1 cellular context compared by ENCODE assay signal in the genomic region with DNA sequence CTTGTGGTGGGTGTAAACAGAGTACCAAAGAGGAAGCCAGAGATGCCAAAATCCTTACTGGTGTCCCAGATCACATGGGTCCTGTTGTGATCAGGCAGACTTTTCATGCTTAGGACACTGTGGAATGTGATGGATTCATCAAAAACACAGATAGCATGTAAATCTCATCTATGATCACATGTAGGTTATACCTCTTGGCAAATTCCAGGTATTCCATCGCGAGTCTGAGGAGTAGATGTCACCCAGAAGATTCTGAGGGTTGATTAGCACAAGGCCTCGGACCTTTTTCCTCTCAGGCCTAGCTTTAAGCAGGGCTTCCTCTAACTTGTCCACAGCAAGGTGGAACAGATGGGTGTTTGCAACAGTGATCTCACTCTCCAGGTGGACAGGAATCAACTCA.
TF ChIP-seq lines count a peak whose summit lies in the region.

No MANE protein-coding gene starts in this region.

TF ChIP-seq in K562, 482 proteins besides CTCF, POLR2A, EP300 and RAD21:
- TF ChIP-seq, protein P1, sequence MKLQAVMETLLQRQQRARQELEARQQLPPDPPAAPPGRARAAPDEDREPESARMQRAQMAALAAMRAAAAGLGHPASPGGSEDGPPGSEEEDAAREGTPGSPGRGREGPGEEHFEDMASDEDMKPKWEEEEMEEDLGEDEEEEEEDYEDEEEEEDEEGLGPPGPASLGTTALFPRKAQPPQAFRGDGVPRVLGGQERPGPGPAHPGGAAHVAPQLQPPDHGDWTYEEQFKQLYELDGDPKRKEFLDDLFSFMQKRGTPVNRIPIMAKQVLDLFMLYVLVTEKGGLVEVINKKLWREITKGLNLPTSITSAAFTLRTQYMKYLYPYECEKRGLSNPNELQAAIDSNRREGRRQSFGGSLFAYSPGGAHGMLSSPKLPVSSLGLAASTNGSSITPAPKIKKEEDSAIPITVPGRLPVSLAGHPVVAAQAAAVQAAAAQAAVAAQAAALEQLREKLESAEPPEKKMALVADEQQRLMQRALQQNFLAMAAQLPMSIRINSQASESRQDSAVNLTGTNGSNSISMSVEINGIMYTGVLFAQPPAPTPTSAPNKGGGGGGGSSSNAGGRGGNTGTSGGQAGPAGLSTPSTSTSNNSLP (IDR thresholded peaks at IDR 0.05; ENCODE audit: borderline replicate concordance, low read depth, low read length) = no peak
- TF ChIP-seq, protein P2, sequence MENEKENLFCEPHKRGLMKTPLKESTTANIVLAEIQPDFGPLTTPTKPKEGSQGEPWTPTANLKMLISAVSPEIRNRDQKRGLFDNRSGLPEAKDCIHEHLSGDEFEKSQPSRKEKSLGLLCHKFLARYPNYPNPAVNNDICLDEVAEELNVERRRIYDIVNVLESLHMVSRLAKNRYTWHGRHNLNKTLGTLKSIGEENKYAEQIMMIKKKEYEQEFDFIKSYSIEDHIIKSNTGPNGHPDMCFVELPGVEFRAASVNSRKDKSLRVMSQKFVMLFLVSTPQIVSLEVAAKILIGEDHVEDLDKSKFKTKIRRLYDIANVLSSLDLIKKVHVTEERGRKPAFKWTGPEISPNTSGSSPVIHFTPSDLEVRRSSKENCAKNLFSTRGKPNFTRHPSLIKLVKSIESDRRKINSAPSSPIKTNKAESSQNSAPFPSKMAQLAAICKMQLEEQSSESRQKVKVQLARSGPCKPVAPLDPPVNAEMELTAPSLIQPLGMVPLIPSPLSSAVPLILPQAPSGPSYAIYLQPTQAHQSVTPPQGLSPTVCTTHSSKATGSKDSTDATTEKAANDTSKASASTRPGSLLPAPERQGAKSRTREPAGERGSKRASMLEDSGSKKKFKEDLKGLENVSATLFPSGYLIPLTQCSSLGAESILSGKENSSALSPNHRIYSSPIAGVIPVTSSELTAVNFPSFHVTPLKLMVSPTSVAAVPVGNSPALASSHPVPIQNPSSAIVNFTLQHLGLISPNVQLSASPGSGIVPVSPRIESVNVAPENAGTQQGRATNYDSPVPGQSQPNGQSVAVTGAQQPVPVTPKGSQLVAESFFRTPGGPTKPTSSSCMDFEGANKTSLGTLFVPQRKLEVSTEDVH (IDR thresholded peaks at IDR 0.05; ENCODE audit: low read depth, partially characterized antibody) = no peak
- TF ChIP-seq ATF1 (CRISPR knock-in tag; IDR thresholded peaks at IDR 0.05) (no peak), ATF1 (tag; IDR thresholded peaks at IDR 0.05) (no peak), MCM7 (IDR thresholded peaks at IDR 0.05) (no peak), CC2D1A (IDR thresholded peaks at IDR 0.05) (no peak), ZNF12 (CRISPR knock-in tag; IDR thresholded peaks at IDR 0.05) (no peak), RBM39 (optimal IDR thresholded peaks at IDR 0.05; ENCODE audit: low read depth, low read length) (no peak), ELF4 (CRISPR knock-in tag; IDR thresholded peaks at IDR 0.05) (no peak), ZNF239 (CRISPR knock-in tag; IDR thresholded peaks at IDR 0.05) (no peak), BCL6 (CRISPR knock-in tag; IDR thresholded peaks at IDR 0.05) (no peak), ZNF778 (CRISPR knock-in tag; IDR thresholded peaks at IDR 0.05) (no peak), ZNF444 (CRISPR knock-in tag; IDR thresholded peaks at IDR 0.05) (no peak), TRIM24 (IDR thresholded peaks at IDR 0.05) (no peak), ZNF146 (CRISPR knock-in tag; IDR thresholded peaks at IDR 0.05; ENCODE audit: unreplicated experiment) (no peak), GTF2F1 (IDR thresholded peaks at IDR 0.05; ENCODE audit: low read depth, low read length) (no peak), MED1 (CRISPR knock-in tag; IDR thresholded peaks at IDR 0.05; ENCODE audit: borderline replicate concordance) (no peak)
- TF ChIP-seq, protein P3, sequence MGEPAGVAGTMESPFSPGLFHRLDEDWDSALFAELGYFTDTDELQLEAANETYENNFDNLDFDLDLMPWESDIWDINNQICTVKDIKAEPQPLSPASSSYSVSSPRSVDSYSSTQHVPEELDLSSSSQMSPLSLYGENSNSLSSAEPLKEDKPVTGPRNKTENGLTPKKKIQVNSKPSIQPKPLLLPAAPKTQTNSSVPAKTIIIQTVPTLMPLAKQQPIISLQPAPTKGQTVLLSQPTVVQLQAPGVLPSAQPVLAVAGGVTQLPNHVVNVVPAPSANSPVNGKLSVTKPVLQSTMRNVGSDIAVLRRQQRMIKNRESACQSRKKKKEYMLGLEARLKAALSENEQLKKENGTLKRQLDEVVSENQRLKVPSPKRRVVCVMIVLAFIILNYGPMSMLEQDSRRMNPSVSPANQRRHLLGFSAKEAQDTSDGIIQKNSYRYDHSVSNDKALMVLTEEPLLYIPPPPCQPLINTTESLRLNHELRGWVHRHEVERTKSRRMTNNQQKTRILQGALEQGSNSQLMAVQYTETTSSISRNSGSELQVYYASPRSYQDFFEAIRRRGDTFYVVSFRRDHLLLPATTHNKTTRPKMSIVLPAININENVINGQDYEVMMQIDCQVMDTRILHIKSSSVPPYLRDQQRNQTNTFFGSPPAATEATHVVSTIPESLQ (CRISPR knock-in tag; IDR thresholded peaks at IDR 0.05) = no peak
- TF ChIP-seq, protein P4, sequence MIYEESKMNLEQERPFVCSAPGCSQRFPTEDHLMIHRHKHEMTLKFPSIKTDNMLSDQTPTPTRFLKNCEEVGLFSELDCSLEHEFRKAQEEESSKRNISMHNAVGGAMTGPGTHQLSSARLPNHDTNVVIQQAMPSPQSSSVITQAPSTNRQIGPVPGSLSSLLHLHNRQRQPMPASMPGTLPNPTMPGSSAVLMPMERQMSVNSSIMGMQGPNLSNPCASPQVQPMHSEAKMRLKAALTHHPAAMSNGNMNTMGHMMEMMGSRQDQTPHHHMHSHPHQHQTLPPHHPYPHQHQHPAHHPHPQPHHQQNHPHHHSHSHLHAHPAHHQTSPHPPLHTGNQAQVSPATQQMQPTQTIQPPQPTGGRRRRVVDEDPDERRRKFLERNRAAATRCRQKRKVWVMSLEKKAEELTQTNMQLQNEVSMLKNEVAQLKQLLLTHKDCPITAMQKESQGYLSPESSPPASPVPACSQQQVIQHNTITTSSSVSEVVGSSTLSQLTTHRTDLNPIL (CRISPR knock-in tag; IDR thresholded peaks at IDR 0.05) = no peak
- TF ChIP-seq, protein P5, sequence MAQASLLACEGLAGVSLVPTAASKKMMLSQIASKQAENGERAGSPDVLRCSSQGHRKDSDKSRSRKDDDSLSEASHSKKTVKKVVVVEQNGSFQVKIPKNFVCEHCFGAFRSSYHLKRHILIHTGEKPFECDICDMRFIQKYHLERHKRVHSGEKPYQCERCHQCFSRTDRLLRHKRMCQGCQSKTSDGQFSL (CRISPR knock-in tag; IDR thresholded peaks at IDR 0.05) = no peak
- TF ChIP-seq, protein P5 (tag; IDR thresholded peaks at IDR 0.05) = no peak
TF ChIP-seq in K562: peak in this region for 0.
